8 cellular contexts compared by ENCODE assay signal in genomic region chr18:12882416-12882815, GRCh38. TPM values are rescaled to one million over a fixed set of nuclear protein-coding genes. Genes with fewer than 3 reads are reported as not detected.
DNase-seq lines count a peak whose midpoint lies in the region; ATAC-seq, FAIRE-seq and TF ChIP-seq lines count a peak whose summit lies in the region.

No MANE protein-coding gene starts in this region.

- in situ Hi-C loops in HepG2 (cut with HindIII; ENCODE audit: extremely low pct_ligation_motif_present, low pct_unique_long_range_greater_than_20kb) (no loop called here), K562 (cut with MboI) (no loop called here)

- no peak overlapping the region for H3K18ac ChIP-seq in mesenchymal stem cell (ENCODE audit: low read depth in 1 of 2, low read length in 2 of 2)

- no peak overlapping the region for H2BK12ac ChIP-seq in mesenchymal stem cell (ENCODE audit: low read length in 2 of 2)

- DNase-seq in HepG2 (ENCODE audit: low spot score), result no peak
- no peak for DNase-seq in right lobe of liver
- DNase-seq in K562 (ENCODE audit: extremely low read depth in 1 of 4, low spot score in 3 of 4), result no peak
- DNase-seq in mesenchymal stem cell, result peak; percentile 34
- no peak for DNase-seq in COLO668 (lab: John Stamatoyannopoulos, UW; ENCODE audit: unreplicated experiment)
- no peak for DNase-seq in HEK293T (ENCODE audit: extremely low spot score)
- no peak for DNase-seq in head of caudate nucleus
- DNase-seq in SW480 (ENCODE audit: low spot score), result no peak

- no peak overlapping the region for H4K8ac ChIP-seq in mesenchymal stem cell (ENCODE audit: low read length)

- TF ChIP-seq POLR2A in HepG2 (IDR thresholded peaks at IDR 0.05; ENCODE audit: insufficient read depth in 1 of 2, low read depth in 2 of 2, low read length in 2 of 2), result no peak
- no peak for TF ChIP-seq POLR2A in right lobe of liver (IDR thresholded peaks at IDR 0.05)
- TF ChIP-seq POLR2A in K562 (conservative IDR thresholded peaks at IDR 0.05), result no peak

- H4K20me1 ChIP-seq in HepG2 (ENCODE audit: insufficient read depth, low read length) (no peaks in the 10 kb centered on the region), K562 (replicated peaks; ENCODE audit: control insufficient read depth, insufficient read depth, low read length) (peaks cover 14% of the 10 kb centered on the region; the same call in 1 of the 2 replicates)

- H3K4me1 ChIP-seq in HepG2 (ENCODE audit: insufficient read depth, low read length), result peaks cover 66% of the 10 kb centered on the region
- peaks cover 0 to 33% (median 7%) of the 10 kb centered on the region in 4 donors for H3K4me1 ChIP-seq in right lobe of liver
- H3K4me1 ChIP-seq in K562 (replicated peaks in 1 of 2; ENCODE audit: control insufficient read depth in 2 of 2, insufficient read depth in 2 of 2, low read length in 2 of 2), result peaks cover 34 to 48% of the 10 kb centered on the region in 2 experiments
- peaks cover 4% of the 10 kb centered on the region for H3K4me1 ChIP-seq in mesenchymal stem cell (ENCODE audit: control insufficient read depth, insufficient read depth, low read depth, low read length)

- H2AFZ ChIP-seq in HepG2 (ENCODE audit: low read length) (no peak overlapping the region), K562 (ENCODE audit: low read depth, low read length) (no peak overlapping the region), mesenchymal stem cell (ENCODE audit: low read depth, low read length) (no peak overlapping the region)

- ATAC-seq in HepG2, result no peak
- ATAC-seq in right lobe of liver, result no peak
- no peak for ATAC-seq in K562

- H3K4me3 ChIP-seq in HepG2 (replicated peaks in 1 of 3; ENCODE audit: insufficient read depth in 1 of 3, low read depth in 2 of 3, low read length in 3 of 3), result peak overlapping the region; percentile 72 to 94 (median 83); a peak in 5 of 6 replicates
- no peak overlapping the region for H3K4me3 ChIP-seq in right lobe of liver
- peak overlapping the region; percentile 84 for H3K4me3 ChIP-seq in K562
- peak overlapping the region in 1 of 2 experiments; percentile 96 for H3K4me3 ChIP-seq in mesenchymal stem cell (ENCODE audit: insufficient read depth in 1 of 2, low read depth in 1 of 2, low read length in 2 of 2)

- H3K9me1 ChIP-seq in K562 (ENCODE audit: control insufficient read depth, insufficient read depth, low read length), result no peaks in the 10 kb centered on the region

- H4K91ac ChIP-seq in mesenchymal stem cell (ENCODE audit: low read length), result no peak overlapping the region

- WGBS in HepG2 (ENCODE audit: low lambda C conversion rate), result 36% methylated on average over 3 of the region's 3 CpGs
- 28% methylated on average over 3 of the region's 3 CpGs for WGBS in right lobe of liver (ENCODE audit: insufficient coverage, low coverage, low lambda C conversion rate, missing lambda C conversion rate)
- WGBS in K562 (ENCODE audit: insufficient coverage, low coverage, missing lambda C conversion rate), result 13% methylated on average over 3 of the region's 3 CpGs
- WGBS in mesenchymal stem cell, result 38% methylated on average over 3 of the region's 3 CpGs

- H2BK120ac ChIP-seq in mesenchymal stem cell (ENCODE audit: low read depth, low read length), result no peak overlapping the region

- H3K36me3 ChIP-seq in HepG2 (replicated peaks in 1 of 2; ENCODE audit: control insufficient read depth in 1 of 2, insufficient read depth in 2 of 2, low read length in 2 of 2) (no peaks in the 10 kb centered on the region; a peak in 1 of 5 replicates), right lobe of liver (no peaks in the 10 kb centered on the region), K562 (ENCODE audit: control insufficient read depth, insufficient read depth, low read length) (no peaks in the 10 kb centered on the region; the same call in 2 of the 3 replicates), mesenchymal stem cell (ENCODE audit: control insufficient read depth in 1 of 2, insufficient read depth in 2 of 2, low read depth in 1 of 2, low read length in 2 of 2) (peaks cover 0 to 4% of the 10 kb centered on the region in 2 experiments)

- no peak overlapping the region for H3K14ac ChIP-seq in mesenchymal stem cell (ENCODE audit: low read length in 2 of 2)

- H3K9ac ChIP-seq in HepG2 (ENCODE audit: insufficient read depth, low read depth, low read length) (peak overlapping the region; percentile 96), K562 (ENCODE audit: insufficient read depth in 1 of 2, low read depth in 2 of 2, low read length in 2 of 2) (peak overlapping the region in 1 of 2 experiments; percentile 89; a peak in 3 of 4 replicates), mesenchymal stem cell (ENCODE audit: low read length) (peak overlapping the region; percentile 98)

- intact Hi-C loops in HepG2 (cut with micrococcal nuclease; ENCODE audit: unreplicated experiment), result no loop called here
- intact Hi-C loops in right lobe of liver (cut with DNase I), result no loop called here
- intact Hi-C loops in K562 (cut with micrococcal nuclease), result loop anchor here (10.0 kb wide), 1 partner anchor 112 kb away; the partner anchor contains the start of gene CEP192
- intact Hi-C loops in head of caudate nucleus (cut with DNase I), result loop anchor here (5.0 to 10.0 kb wide), 2 partner anchors 58 to 65 kb away; partner anchors contain the start of gene SEH1L

- H3K23ac ChIP-seq in mesenchymal stem cell (ENCODE audit: low read length in 2 of 2), result no peak overlapping the region

- H3K4ac ChIP-seq in mesenchymal stem cell (ENCODE audit: low read depth in 1 of 2, low read length in 2 of 2), result no peak overlapping the region

- no peak overlapping the region for H2BK15ac ChIP-seq in mesenchymal stem cell (ENCODE audit: low read depth, poor library complexity, severe bottlenecking)

- TF ChIP-seq CTCF in HepG2 (CRISPR knock-in tag; IDR thresholded peaks at IDR 0.05) (no peak), right lobe of liver (IDR thresholded peaks at IDR 0.05) (no peak), K562 (IDR thresholded peaks at IDR 0.05 in 2 of 3, conservative IDR thresholded peaks at IDR 0.05 in 1 of 3; ENCODE audit: insufficient read depth in 2 of 3, low read depth in 1 of 3, low read length in 3 of 3) (no peak)

- H3K9me3 ChIP-seq in HepG2 (ENCODE audit: low read length) (no peaks in the 10 kb centered on the region), right lobe of liver (no peaks in the 10 kb centered on the region), K562 (replicated peaks; ENCODE audit: control insufficient read depth, insufficient read depth, low read depth, low read length) (no peaks in the 10 kb centered on the region), mesenchymal stem cell (ENCODE audit: control insufficient read depth, low read length) (no peaks in the 10 kb centered on the region)

- H3K79me2 ChIP-seq in HepG2 (ENCODE audit: insufficient read depth, low read length) (peaks cover 56% of the 10 kb centered on the region), K562 (ENCODE audit: control insufficient read depth, insufficient read depth, low read length) (peaks cover 67% of the 10 kb centered on the region)

- peaks cover 15% of the 10 kb centered on the region for H3K79me1 ChIP-seq in mesenchymal stem cell (replicated peaks; ENCODE audit: low read length, poor library complexity, severe bottlenecking)

- H2BK5ac ChIP-seq in mesenchymal stem cell (ENCODE audit: low read depth, low read length, poor library complexity, severe bottlenecking), result no peak overlapping the region

- H3K4me2 ChIP-seq in HepG2 (ENCODE audit: low read depth, low read length) (peak overlapping the region; percentile 81), K562 (ENCODE audit: insufficient read depth, low read length) (peak overlapping the region; percentile 93; the same call in 1 of the 2 replicates), mesenchymal stem cell (ENCODE audit: low read length, poor library complexity, severe bottlenecking) (peak overlapping the region; percentile 69)

- H3K27me3 ChIP-seq in HepG2 (ENCODE audit: control insufficient read depth in 1 of 2, insufficient read depth in 2 of 2, low read length in 2 of 2), result no peaks in the 10 kb centered on the region; a peak in 1 of 5 replicates
- H3K27me3 ChIP-seq in right lobe of liver, result no peaks in the 10 kb centered on the region
- H3K27me3 ChIP-seq in K562 (ENCODE audit: control insufficient read depth in 2 of 2, insufficient read depth in 2 of 2, low read length in 2 of 2), result no peaks in the 10 kb centered on the region
- H3K27me3 ChIP-seq in mesenchymal stem cell (ENCODE audit: control insufficient read depth in 1 of 2, insufficient read depth in 1 of 2, low read length in 2 of 2), result no peaks in the 10 kb centered on the region

- CTCF ChIA-PET in HepG2 (lab: Yijun Ruan, JAX; ENCODE audit: low intra/inter-chr PET ratio, low total read pairs) (no interaction called here), K562 (lab: Yijun Ruan, JAX; ENCODE audit: low intra/inter-chr PET ratio) (no interaction called here), HEK293T (lab: Yijun Ruan, JAX) (interaction anchor here (0.7 kb wide), 1 partner anchor 38 kb away, joined by 3 read pairs; no protein-coding TSS in a partner anchor)

- peak overlapping the region; percentile 99 for H3K27ac ChIP-seq in HepG2 (ENCODE audit: extremely low read length, insufficient read depth, low read length)
- peak overlapping the region in 1 of 3 donors; percentile 98 for H3K27ac ChIP-seq in right lobe of liver
- peak overlapping the region; percentile 98; the same call in 1 of the 3 replicates for H3K27ac ChIP-seq in K562 (ENCODE audit: extremely low read depth, low read depth, low read length)
- H3K27ac ChIP-seq in mesenchymal stem cell (ENCODE audit: low read length, poor library complexity, severe bottlenecking), result no peak overlapping the region

- FAIRE-seq in HepG2 (lab: Jason Lieb, UNC), result peak; percentile 51
- no peak for FAIRE-seq in K562 (lab: Jason Lieb, UNC)

- H2AK5ac ChIP-seq in mesenchymal stem cell (ENCODE audit: low read length, severe bottlenecking), result no peak overlapping the region

- TF ChIP-seq RAD21 in HepG2 (CRISPR knock-in tag; IDR thresholded peaks at IDR 0.05) (no peak), K562 (CRISPR knock-in tag; conservative IDR thresholded peaks at IDR 0.05 in 1 of 2, IDR thresholded peaks at IDR 0.05 in 1 of 2) (no peak)

- TF ChIP-seq EP300 in HepG2 (IDR thresholded peaks at IDR 0.05; ENCODE audit: low read depth in 2 of 2, low read length in 2 of 2) (no peak), HepG2 (CRISPR knock-in tag; IDR thresholded peaks at IDR 0.05; ENCODE audit: borderline replicate concordance) (no peak), K562 (IDR thresholded peaks at IDR 0.05; ENCODE audit: low read length) (no peak)

- BruUV-seq in HepG2 (replicated peaks; lab: Mats Ljungman, UMichigan) (no TSS peak), K562 (replicated peaks; lab: Mats Ljungman, UMichigan) (no TSS peak)

- POLR2A ChIA-PET in HepG2 (lab: Yijun Ruan, JAX), result interaction anchor here (1.2 to 2.2 kb wide), 5 partner anchors 65 to 505 kb away, joined by 4 to 33 read pairs (median 16); partner anchors contain the start of genes AFG3L2 and SEH1L
- POLR2A ChIA-PET in K562 (lab: Yijun Ruan, JAX), result interaction anchor here (0.9 to 2.9 kb wide), 6 partner anchors 9 to 39 kb away, joined by 3 to 12 read pairs (median 5); no protein-coding TSS in a partner anchor
- POLR2A ChIA-PET in HEK293T (lab: Yijun Ruan, JAX), result interaction anchor here (1.0 to 1.5 kb wide), 2 partner anchors 11 to 27 kb away, joined by 3 to 4 read pairs; no protein-coding TSS in a partner anchor

RNA-seq across cellular contexts. Expression of gene PTPN2, which starts 1.6 kb away (rescaled TPM):
- total RNA-seq in HepG2 (2016; rRNA removed; fragmentation: Illumina TruSeq; extraction: Trizol) (41.5 and 50.4 TPM in 2 replicates), right lobe of liver (10 to 100 TPM in 5 of 6 experiments, 1 to 10 TPM in 1; 7.5 to 41.1 (median 14.7) TPM), K562 (2014; rRNA removed) (33.1 and 38.3 TPM in 2 replicates), K562 (2014; rRNA removed; fragmentation: Illumina TruSeq; extraction: Trizol) (56.4 and 67.9 TPM in 2 replicates), K562 (2015; rRNA removed; fragmentation: Illumina TruSeq; extraction: Trizol) (63.6 and 66.4 TPM in 2 replicates), K562 (2021) (37.6 and 40.3 TPM in 2 replicates)
- total RNA-seq in HepG2 (2016; cell fraction: cytosol; rRNA removed; fragmentation: Illumina TruSeq; extraction: Trizol; ENCODE audit: low read depth), result 49.3 and 52.6 TPM in 2 replicates
- total RNA-seq in HepG2 (2016; cell fraction: insoluble cytoplasmic fraction; rRNA removed; fragmentation: Illumina TruSeq; extraction: Trizol), result 38.4 and 56.0 TPM in 2 replicates
- 51.7 and 54.4 TPM in 2 replicates for total RNA-seq in HepG2 (2016; cell fraction: membrane; rRNA removed; fragmentation: Illumina TruSeq; extraction: Trizol)
- 26.0 and 29.7 TPM in 2 replicates for total RNA-seq in HepG2 (2016; cell fraction: nucleus; rRNA removed; fragmentation: Illumina TruSeq; extraction: Trizol)
- polyA plus RNA-seq in HepG2 (2011; rRNA removed) (19.0 and 24.9 TPM in 2 replicates), K562 (2011; rRNA removed) (39.9 and 44.8 TPM in 2 replicates), K562 (2014; fragmentation: Illumina TruSeq; extraction: Trizol) (48.1 and 58.3 TPM in 2 replicates), K562 (2014; fragmentation: Nextera tagmentation; extraction: Ambion mirVana) (10 to 100 TPM; 36.6 to 46.3 TPM), K562 (2014; rRNA removed) (35.0 and 43.8 TPM in 2 replicates)
- 10.2 and 14.5 TPM in 2 replicates for polyA plus RNA-seq in HepG2 (2011; cell fraction: cytosol; rRNA removed)
- 11.5 and 12.9 TPM in 2 replicates for polyA plus RNA-seq in HepG2 (2011; cell fraction: nucleus; rRNA removed)
- polyA plus RNA-seq in HepG2 (2012), result 22.1 and 25.7 TPM in 2 replicates
- 32.5 and 35.5 TPM in 2 replicates for polyA plus RNA-seq in HepG2 (2016; cell fraction: cytosol; fragmentation: Illumina TruSeq; extraction: Trizol; ENCODE audit: low read depth)
- 63.2 and 65.8 TPM in 2 replicates for polyA plus RNA-seq in HepG2 (2016; cell fraction: insoluble cytoplasmic fraction; fragmentation: Illumina TruSeq; extraction: Trizol; ENCODE audit: low read depth)
- polyA plus RNA-seq in HepG2 (2016; cell fraction: membrane; fragmentation: Illumina TruSeq; extraction: Trizol; ENCODE audit: low read depth), result 42.7 and 43.8 TPM in 2 replicates
- polyA plus RNA-seq in HepG2 (2016; cell fraction: nucleus; fragmentation: Illumina TruSeq; extraction: Trizol; ENCODE audit: insufficient read depth, low read depth), result 42.7 and 47.1 TPM in 2 replicates
- polyA minus RNA-seq in HepG2 (2011; rRNA and poly(A)+ RNA removed; ENCODE audit: low replicate concordance), result 15.3 and 15.9 TPM in 2 replicates
- polyA minus RNA-seq in HepG2 (2011; cell fraction: cytosol; rRNA and poly(A)+ RNA removed), result 19.2 and 19.3 TPM in 2 replicates
- 31.0 and 33.9 TPM in 2 replicates for polyA minus RNA-seq in HepG2 (2011; cell fraction: nucleus; rRNA and poly(A)+ RNA removed)
- total RNA-seq in K562 (2011; cell fraction: chromatin; rRNA removed; ENCODE audit: low replicate concordance), result 18.9 and 43.2 TPM in 2 replicates
- 13.0 and 20.3 TPM in 2 replicates for total RNA-seq in K562 (2011; cell fraction: nucleolus; rRNA removed)
- 23.4 and 36.6 TPM in 2 replicates for total RNA-seq in K562 (2011; cell fraction: nucleoplasm; rRNA removed)
- 7.5 and 17.5 TPM in 2 replicates for polyA plus RNA-seq in K562 (2011; cell fraction: cytosol; rRNA removed)
- polyA plus RNA-seq in K562 (2011; cell fraction: nucleus; rRNA removed), result 15.5 and 21.0 TPM in 2 replicates
- polyA plus RNA-seq in K562 (2012), result 36.4 and 37.3 TPM in 2 replicates
- polyA minus RNA-seq in K562 (2011; rRNA and poly(A)+ RNA removed), result 46.7 and 65.3 TPM in 2 replicates
- 14.0 and 24.8 TPM in 2 replicates for polyA minus RNA-seq in K562 (2011; cell fraction: cytosol; rRNA and poly(A)+ RNA removed)
- polyA minus RNA-seq in K562 (2011; cell fraction: nucleus; rRNA and poly(A)+ RNA removed), result 11.2 and 19.8 TPM in 2 replicates
- polyA plus RNA-seq in mesenchymal stem cell (2013, experiment 1 of 2), result 18.4 TPM
- 16.9 TPM for polyA plus RNA-seq in mesenchymal stem cell (2013, experiment 2 of 2)

Comparison
In these comparisons a context has a peak if more than half of its experiments do, and no peak if none do; other contexts are left out.
1. H3K4me3 ChIP-seq: peak in HepG2 (3 of 3) and K562 (single experiment); none in right lobe of liver (0 of 3).
2. intact Hi-C loops: an anchor here in K562 (10.0 kb wide) and head of caudate nucleus (5.0 to 10.0 kb wide); none called in HepG2 and right lobe of liver.
3. Peak in every context shown above with its lines, with median percentiles within 50 percentile points of each other: H3K4me2 ChIP-seq.